8 cellular contexts compared by ENCODE assay signal in genomic region chr6:42984924-42985475, GRCh38. TPM values are rescaled to one million over a fixed set of nuclear protein-coding genes. Genes with fewer than 3 reads are reported as not detected.
DNase-seq lines count a peak whose midpoint lies in the region; ATAC-seq, FAIRE-seq and TF ChIP-seq lines count a peak whose summit lies in the region.

No MANE protein-coding gene starts in this region.

- H2BK12ac ChIP-seq in H1 (ENCODE audit: low read depth, low read length) = no peak overlapping the region; the same call in 1 of the 2 replicates

- no peak overlapping the region for H3K18ac ChIP-seq in H1 (ENCODE audit: extremely low read depth, low read length)

- TF ChIP-seq POLR2A in H1 (IDR thresholded peaks at IDR 0.05; ENCODE audit: control extremely low read depth in 1 of 2, low read depth in 2 of 2, low read length in 2 of 2) = no peak

- FAIRE-seq in H1 (lab: Jason Lieb, UNC) = no peak
- no peak for FAIRE-seq in D721Med (lab: Jason Lieb, UNC)

- POLR2A ChIA-PET in H1 (lab: Charles Lee; ENCODE audit: partially characterized antibody) = interaction anchor here (0.6 to 2.6 kb wide), 11 partner anchors 12 to 384 kb away, joined by 3 to 29 read pairs (median 7); partner anchors contain the start of genes CNPY3, GNMT, KLHDC3 and MEA1
- POLR2A ChIA-PET in naive thymus-derived CD8-positive, alpha-beta T cell (lab: Charles Lee) = interaction anchor here (1.0 to 3.8 kb wide), 24 partner anchors 8 to 1198 kb away, joined by 3 to 72 read pairs (median 7); partner anchors contain the start of genes BICRAL, CNPY3, CUL7 and GNMT

- H3K27me3 Mint-ChIP-seq in naive thymus-derived CD8-positive, alpha-beta T cell = no peaks in the 10 kb centered on the region

- no peak overlapping the region for H3K27ac ChIP-seq in SK-N-MC
- H3K27ac ChIP-seq in H1 (ENCODE audit: low read depth, low read length) = no peak overlapping the region

- H3K27ac Mint-ChIP-seq in naive thymus-derived CD8-positive, alpha-beta T cell = peak overlapping the region; percentile 79 to 99 (median 92)

- no peak overlapping the region for H4K5ac ChIP-seq in H1 (ENCODE audit: insufficient read length, low read depth, low read length)

- TF ChIP-seq RAD21 in H1 (IDR thresholded peaks at IDR 0.05 in 1 of 2, conservative IDR thresholded peaks at IDR 0.05 in 1 of 2; ENCODE audit: low read depth in 2 of 2, low read length in 2 of 2) = no peak

- H4K8ac ChIP-seq in H1 (ENCODE audit: extremely low read depth, insufficient read depth, low read length) = no peak overlapping the region

- peaks cover 0 to 22% (median 2%) of the 10 kb centered on the region in 3 donors for H3K36me3 Mint-ChIP-seq in naive thymus-derived CD8-positive, alpha-beta T cell

- CTCF ChIA-PET in H1 (lab: Charles Lee; ENCODE audit: partially characterized antibody) = interaction anchor here (0.6 to 2.0 kb wide), 4 partner anchors 20 to 29 kb away, joined by 3 to 6 read pairs (median 4); partner anchors contain the start of gene KLHDC3

- H3K36me3 ChIP-seq in H7 (replicated peaks; ENCODE audit: control insufficient read depth, insufficient read depth, low read length) = peaks cover under 1% of the 10 kb centered on the region
- peaks cover 9% of the 10 kb centered on the region; the same call in 1 of the 2 replicates for H3K36me3 ChIP-seq in SK-N-MC (ENCODE audit: insufficient read depth, low read length)
- H3K36me3 ChIP-seq in H1 (ENCODE audit: control insufficient read depth in 2 of 4, insufficient read depth in 4 of 4, low read length in 3 of 4) = peaks cover 0 to 6% (median 3%) of the 10 kb centered on the region in 4 experiments; a peak in 4 of 8 replicates

- peaks cover 4% of the 10 kb centered on the region for H3K23me2 ChIP-seq in H1 (ENCODE audit: low read depth, low read length)

- H3K4me2 ChIP-seq in H1 (ENCODE audit: insufficient read depth in 1 of 2, low read depth in 2 of 2, low read length in 2 of 2) = peak overlapping the region; percentile 71 to 84

- peaks cover 0 to 12% of the 10 kb centered on the region in 2 experiments for H4K20me1 ChIP-seq in H1 (replicated peaks in 1 of 2; ENCODE audit: control insufficient read depth in 1 of 2, insufficient read depth in 2 of 2, low read length in 2 of 2)

- WGBS in H1 (ENCODE audit: extremely low coverage in 1 of 2, insufficient coverage in 1 of 2, insufficient read length in 1 of 2, insufficient replicate concordance in 2 of 2, low coverage in 1 of 2, low lambda C conversion rate in 2 of 2, missing lambda C conversion rate in 1 of 2), 2 experiments = 28% methylated on average over 12 of the region's 13 CpGs; no CpG with 5 or more reads in 1 of the 2 experiments

- no peaks in the 10 kb centered on the region for H3K9me3 ChIP-seq in SK-N-MC (ENCODE audit: low read depth, low read length)
- H3K9me3 ChIP-seq in H1 (ENCODE audit: insufficient read depth in 2 of 2, low read depth in 1 of 2, low read length in 1 of 2) = no peaks in the 10 kb centered on the region

- H3K23ac ChIP-seq in H1 (ENCODE audit: insufficient read length) = no peak overlapping the region

- no peak overlapping the region for H4K91ac ChIP-seq in H1 (replicated peaks; ENCODE audit: insufficient read length, low read length)

- no peaks in the 10 kb centered on the region for H3K9me3 Mint-ChIP-seq in naive thymus-derived CD8-positive, alpha-beta T cell

- peak; percentile 79 for DNase-seq in H7
- DNase-seq in SK-N-MC (ENCODE audit: low read depth, low spot score) = no peak
- DNase-seq in H1 (ENCODE audit: low read depth in 1 of 2, low spot score in 2 of 2) = peak in 1 of 2 experiments; percentile 53
- peak in 3 of 10 donors; percentile 8 to 21 (median 15) for DNase-seq in naive thymus-derived CD8-positive, alpha-beta T cell
- no peak for DNase-seq in omental fat pad (ENCODE audit: low spot score)
- DNase-seq in NCI-H510A (lab: John Stamatoyannopoulos, UW) = no peak
- no peak for DNase-seq in D721Med (ENCODE audit: insufficient read length, low spot score)

- no peaks in the 10 kb centered on the region; the same call in 1 of the 2 replicates for H3K27me3 ChIP-seq in H7 (ENCODE audit: control insufficient read depth, insufficient read depth, low read length)
- H3K27me3 ChIP-seq in H1 (replicated peaks in 1 of 4; ENCODE audit: control insufficient read depth in 3 of 4, extremely low read depth in 1 of 4, insufficient read depth in 3 of 4, low read length in 3 of 4) = no peaks in the 10 kb centered on the region

- H3K4me3 Mint-ChIP-seq in naive thymus-derived CD8-positive, alpha-beta T cell = peak overlapping the region; percentile 91 to 99 (median 94)

- no peak for ATAC-seq in naive thymus-derived CD8-positive, alpha-beta T cell
- ATAC-seq in omental fat pad (ENCODE audit: low FRiP score) (no peak), HG03039 (IDR thresholded peaks at IDR 0.05; ENCODE audit: unreplicated experiment) (no peak)

- no peak overlapping the region for H3K4ac ChIP-seq in H1 (replicated peaks; ENCODE audit: insufficient read length, low read depth, low read length)

- peaks cover 0 to 6% (median 2%) of the 10 kb centered on the region in 4 experiments; a peak in 4 of 7 replicates for H3K4me1 ChIP-seq in H1 (replicated peaks in 1 of 4; ENCODE audit: control insufficient read depth in 3 of 4, insufficient read depth in 4 of 4, low read length in 3 of 4)

- peak overlapping the region; percentile 88 for H3K4me3 ChIP-seq in H7 (ENCODE audit: insufficient read depth, low read depth, low read length)
- peak overlapping the region; percentile 95 for H3K4me3 ChIP-seq in SK-N-MC
- H3K4me3 ChIP-seq in H1 (ENCODE audit: extremely low read depth in 1 of 4, insufficient read depth in 2 of 4, low read depth in 3 of 4, low read length in 4 of 4) = peak overlapping the region; percentile 63 to 73 (median 70)

- TF ChIP-seq EP300 in H1 (IDR thresholded peaks at IDR 0.05; ENCODE audit: borderline replicate concordance in 1 of 2, low read depth in 2 of 2, low read length in 2 of 2) = no peak

- no peak overlapping the region for H3K56ac ChIP-seq in H1 (replicated peaks; ENCODE audit: insufficient read length, low read depth, low read length)

- H2BK5ac ChIP-seq in H1 (ENCODE audit: low read depth, low read length) = no peak overlapping the region

- peaks cover 8 to 15% of the 10 kb centered on the region in 2 experiments; a peak in 2 of 4 replicates for H3K79me2 ChIP-seq in H1 (ENCODE audit: control insufficient read depth in 1 of 2, insufficient read depth in 2 of 2, low read length in 2 of 2)

- no peak overlapping the region for H2BK120ac ChIP-seq in H1 (replicated peaks; ENCODE audit: low read depth, low read length)

- H3K9ac ChIP-seq in SK-N-MC (ENCODE audit: insufficient read length) = peak overlapping the region; percentile 96
- H3K9ac ChIP-seq in H1 (replicated peaks in 1 of 4; ENCODE audit: extremely low read depth in 1 of 4, low read depth in 3 of 4, low read length in 3 of 4) = peak overlapping the region in 3 of 4 experiments; percentile 35 to 72 (median 56); a peak in 2 of 7 replicates

- H2AFZ ChIP-seq in H1 (ENCODE audit: low read length) = no peak overlapping the region

- TF ChIP-seq CTCF in H1 (IDR thresholded peaks at IDR 0.05; ENCODE audit: control extremely low read depth in 1 of 3, insufficient read depth in 1 of 3, low read depth in 1 of 3, low read length in 3 of 3) = no peak
- TF ChIP-seq CTCF in omental fat pad (IDR thresholded peaks at IDR 0.05) = no peak
- no peak for TF ChIP-seq CTCF in D721Med (IDR thresholded peaks at IDR 0.05; ENCODE audit: insufficient read depth, missing control alignments)

- no peak overlapping the region; the same call in 1 of the 2 replicates for H2AK5ac ChIP-seq in H1 (ENCODE audit: low read depth, low read length)

- peaks cover 35 to 63% (median 55%) of the 10 kb centered on the region in 4 donors for H3K4me1 Mint-ChIP-seq in naive thymus-derived CD8-positive, alpha-beta T cell

- H2BK20ac ChIP-seq in H1 (ENCODE audit: low read length) = no peak overlapping the region

- H3K14ac ChIP-seq in H1 (ENCODE audit: insufficient read length) = no peak overlapping the region

- H2BK15ac ChIP-seq in H1 (ENCODE audit: low read length) = no peak overlapping the region

- H3K79me1 ChIP-seq in H1 (ENCODE audit: low read depth, low read length) = peaks cover 8% of the 10 kb centered on the region

RNA-seq across cellular contexts. Expression of gene PPP2R5D, which starts 0.6 kb away (rescaled TPM):
- 58.9 and 62.8 TPM in 2 replicates for total RNA-seq in H7 (2014; rRNA removed; shearing (Covaris generic))
- total RNA-seq in H1 (2021; fragmentation: NEBNext Ultra II Directional; extraction: Animal tissue kit (Norgen Biotek cat#: 25700)) = 52.1 and 52.4 TPM in 2 replicates
- 55.7 and 68.1 TPM in 2 replicates for polyA plus RNA-seq in H1 (2011; rRNA removed)
- 62.8 TPM for polyA plus RNA-seq in H1 (2011; cell fraction: cytosol; rRNA removed)
- 84.9 TPM for polyA plus RNA-seq in H1 (2011; cell fraction: nucleus; rRNA removed)
- polyA plus RNA-seq in H1 (2012, experiment 1 of 2) = 53.0 to 61.3 TPM (median 58.4 TPM) in 4 replicates
- 57.5 TPM for polyA plus RNA-seq in H1 (2012, experiment 2 of 2)
- 40.6 TPM for polyA plus RNA-seq in H1 (2013, experiment 1 of 2)
- polyA plus RNA-seq in H1 (2013, experiment 2 of 2) = 38.3 TPM
- 86.8 and 99.6 TPM in 2 replicates for polyA minus RNA-seq in H1 (2011; rRNA and poly(A)+ RNA removed)
- 27.6 TPM for polyA minus RNA-seq in H1 (2011; cell fraction: cytosol; rRNA and poly(A)+ RNA removed)
- polyA minus RNA-seq in H1 (2011; cell fraction: nucleus; rRNA and poly(A)+ RNA removed) = 26.3 TPM
- 10 to 100 TPM; 27.0 to 32.4 TPM for total RNA-seq in naive thymus-derived CD8-positive, alpha-beta T cell
- 10 to 100 TPM; 11.6 to 29.8 (median 17.6) TPM for polyA plus RNA-seq in naive thymus-derived CD8-positive, alpha-beta T cell
- total RNA-seq in omental fat pad = 10 to 100 TPM; 18.0 to 41.5 (median 37.4) TPM

RNA-seq across cellular contexts. Expression of gene PEX6, which starts 6.0 kb away (rescaled TPM):
- total RNA-seq in H7 (2014; rRNA removed; shearing (Covaris generic)) = 47.5 and 52.5 TPM in 2 replicates
- total RNA-seq in H1 (2021; fragmentation: NEBNext Ultra II Directional; extraction: Animal tissue kit (Norgen Biotek cat#: 25700)) = 11.7 and 12.5 TPM in 2 replicates
- polyA plus RNA-seq in H1 (2011; rRNA removed) = 6.4 and 11.6 TPM in 2 replicates
- 9.2 TPM for polyA plus RNA-seq in H1 (2011; cell fraction: cytosol; rRNA removed)
- polyA plus RNA-seq in H1 (2011; cell fraction: nucleus; rRNA removed) = 29.3 TPM
- polyA plus RNA-seq in H1 (2012, experiment 1 of 2) = 8.5 to 13.3 TPM (median 13.1 TPM) in 4 replicates
- 13.0 TPM for polyA plus RNA-seq in H1 (2012, experiment 2 of 2)
- 5.4 TPM for polyA plus RNA-seq in H1 (2013, experiment 1 of 2)
- polyA plus RNA-seq in H1 (2013, experiment 2 of 2) = 4.6 TPM
- 7.5 and 10.5 TPM in 2 replicates for polyA minus RNA-seq in H1 (2011; rRNA and poly(A)+ RNA removed)
- polyA minus RNA-seq in H1 (2011; cell fraction: cytosol; rRNA and poly(A)+ RNA removed) = 9.2 TPM
- 7.4 TPM for polyA minus RNA-seq in H1 (2011; cell fraction: nucleus; rRNA and poly(A)+ RNA removed)
- total RNA-seq in naive thymus-derived CD8-positive, alpha-beta T cell = 10 to 100 TPM; 34.5 to 38.3 TPM
- polyA plus RNA-seq in naive thymus-derived CD8-positive, alpha-beta T cell = 10 to 100 TPM; 17.6 to 30.8 (median 23.6) TPM
- total RNA-seq in omental fat pad = 10 to 100 TPM in 3 of 4 donors, 1 to 10 TPM in 1; 5.0 to 22.1 (median 12.8) TPM

RNA-seq across cellular contexts. Expression of gene GNMT, which starts 24.4 kb away (rescaled TPM):
- 0.10 and 0.33 TPM in 2 replicates for total RNA-seq in H7 (2014; rRNA removed; shearing (Covaris generic))
- 1.8 TPM in 2 replicates for total RNA-seq in H1 (2021; fragmentation: NEBNext Ultra II Directional; extraction: Animal tissue kit (Norgen Biotek cat#: 25700))
- polyA plus RNA-seq in H1 (2011; rRNA removed) = 3.4 and 4.3 TPM in 2 replicates
- polyA plus RNA-seq in H1 (2011; cell fraction: cytosol; rRNA removed) = 3.4 TPM
- 4.2 TPM for polyA plus RNA-seq in H1 (2011; cell fraction: nucleus; rRNA removed)
- polyA plus RNA-seq in H1 (2012, experiment 1 of 2) = 1.0 to 3.1 TPM (median 2.3 TPM) in 4 replicates
- 2.0 TPM for polyA plus RNA-seq in H1 (2012, experiment 2 of 2)
- 1.3 TPM for polyA plus RNA-seq in H1 (2013, experiment 1 of 2)
- 0.85 TPM for polyA plus RNA-seq in H1 (2013, experiment 2 of 2)
- 1.0 and 1.6 TPM in 2 replicates for polyA minus RNA-seq in H1 (2011; rRNA and poly(A)+ RNA removed)
- polyA minus RNA-seq in H1 (2011; cell fraction: cytosol; rRNA and poly(A)+ RNA removed) = 1.1 TPM
- 1.2 TPM for polyA minus RNA-seq in H1 (2011; cell fraction: nucleus; rRNA and poly(A)+ RNA removed)
- total RNA-seq in naive thymus-derived CD8-positive, alpha-beta T cell = 1 to 10 TPM; 1.9 to 2.1 TPM
- polyA plus RNA-seq in naive thymus-derived CD8-positive, alpha-beta T cell = under 1 TPM in 2 of 3 donors, not detected in 1; 0.19 to 0.34 TPM
- total RNA-seq in omental fat pad = 1 to 10 TPM in 2 of 4 donors, under 1 TPM in 1, not detected in 1; 0.84 to 1.1 (median 1.0) TPM

RNA-seq across cellular contexts. Expression of gene MEA1, which starts 28.7 kb away (rescaled TPM):
- total RNA-seq in H7 (2014; rRNA removed; shearing (Covaris generic)) = 81.3 and 102 TPM in 2 replicates
- 94.2 and 102 TPM in 2 replicates for total RNA-seq in H1 (2021; fragmentation: NEBNext Ultra II Directional; extraction: Animal tissue kit (Norgen Biotek cat#: 25700))
- polyA plus RNA-seq in H1 (2011; rRNA removed) = 96.2 and 96.4 TPM in 2 replicates
- 127 TPM for polyA plus RNA-seq in H1 (2011; cell fraction: cytosol; rRNA removed)
- polyA plus RNA-seq in H1 (2011; cell fraction: nucleus; rRNA removed) = 65.1 TPM
- polyA plus RNA-seq in H1 (2012, experiment 1 of 2) = 131 to 151 TPM (median 132 TPM) in 4 replicates
- 125 TPM for polyA plus RNA-seq in H1 (2012, experiment 2 of 2)
- polyA plus RNA-seq in H1 (2013, experiment 1 of 2) = 95.6 TPM
- polyA plus RNA-seq in H1 (2013, experiment 2 of 2) = 109 TPM
- 51.5 and 66.2 TPM in 2 replicates for polyA minus RNA-seq in H1 (2011; rRNA and poly(A)+ RNA removed)
- polyA minus RNA-seq in H1 (2011; cell fraction: cytosol; rRNA and poly(A)+ RNA removed) = 32.3 TPM
- polyA minus RNA-seq in H1 (2011; cell fraction: nucleus; rRNA and poly(A)+ RNA removed) = 32.8 TPM
- total RNA-seq in naive thymus-derived CD8-positive, alpha-beta T cell = 10 to 100 TPM; 33.9 to 38.4 TPM
- 10 to 100 TPM; 73.4 to 90.9 (median 77.5) TPM for polyA plus RNA-seq in naive thymus-derived CD8-positive, alpha-beta T cell
- 10 to 100 TPM; 39.6 to 67.8 (median 45.5) TPM for total RNA-seq in omental fat pad

RNA-seq across cellular contexts. Expression of gene KLHDC3, which starts 29.0 kb away (rescaled TPM):
- 226 and 253 TPM in 2 replicates for total RNA-seq in H7 (2014; rRNA removed; shearing (Covaris generic))
- 181 and 182 TPM in 2 replicates for total RNA-seq in H1 (2021; fragmentation: NEBNext Ultra II Directional; extraction: Animal tissue kit (Norgen Biotek cat#: 25700))
- polyA plus RNA-seq in H1 (2011; rRNA removed) = 203 and 240 TPM in 2 replicates
- polyA plus RNA-seq in H1 (2011; cell fraction: cytosol; rRNA removed) = 158 TPM
- 180 TPM for polyA plus RNA-seq in H1 (2011; cell fraction: nucleus; rRNA removed)
- 138 to 202 TPM (median 196 TPM) in 4 replicates for polyA plus RNA-seq in H1 (2012, experiment 1 of 2)
- polyA plus RNA-seq in H1 (2012, experiment 2 of 2) = 279 TPM
- polyA plus RNA-seq in H1 (2013, experiment 1 of 2) = 94.2 TPM
- 96.3 TPM for polyA plus RNA-seq in H1 (2013, experiment 2 of 2)
- polyA minus RNA-seq in H1 (2011; rRNA and poly(A)+ RNA removed) = 177 and 199 TPM in 2 replicates
- 73.0 TPM for polyA minus RNA-seq in H1 (2011; cell fraction: cytosol; rRNA and poly(A)+ RNA removed)
- polyA minus RNA-seq in H1 (2011; cell fraction: nucleus; rRNA and poly(A)+ RNA removed) = 57.7 TPM
- 10 to 100 TPM; 71.6 to 77.3 TPM for total RNA-seq in naive thymus-derived CD8-positive, alpha-beta T cell
- 100 to 1,000 TPM; 107 to 136 (median 117) TPM for polyA plus RNA-seq in naive thymus-derived CD8-positive, alpha-beta T cell
- 100 to 1,000 TPM in 1 of 4 donors, 10 to 100 TPM in 3; 58.0 to 106 (median 95.0) TPM for total RNA-seq in omental fat pad
